Comparison of ENCODE assay signal across 27 cellular contexts in genomic region chr21:22395965-22396364, GRCh38.
"Had no signal": no experiment of that assay in that cellular context is flagged by ENCODE, and none has a peak within 500 bp of the region (broad histone marks: within the 10 kb centered on the region; RNA-seq: fewer than 3 reads in every experiment).

No MANE protein-coding gene starts in this region.

- H3K27ac Mint-ChIP-seq: effector memory CD8-positive, alpha-beta T cell; immature natural killer cell; naive thymus-derived CD8-positive, alpha-beta T cell; nephron progenitor cell; stimulated activated naive CD8-positive, alpha-beta T cell treated with anti-CD3 and anti-CD28 coated beads, Interleukin-15, amount 100 ng/mL, for 72 hours had no signal

- H3K9me3 Mint-ChIP-seq: nephron progenitor cell; stimulated activated naive CD8-positive, alpha-beta T cell treated with anti-CD3 and anti-CD28 coated beads, Interleukin-15, amount 100 ng/mL, for 72 hours had no signal

- H3K4me2 ChIP-seq: smooth muscle cell had no signal

- H3K36me3 ChIP-seq: lower lobe of right lung, ovary, suprapubic skin, transverse colon, upper lobe of right lung, uterus had no signal

- DNase-seq: cortex of kidney; effector memory CD8-positive, alpha-beta T cell; hypothalamus; immature natural killer cell; islet precursor cell; kidney glomerular epithelial cell; left colon; left ventricle myocardium superior; lower lobe of right lung; naive thymus-derived CD8-positive, alpha-beta T cell; nephron progenitor cell; occipital lobe; ovary; posterior cingulate gyrus; psoas muscle; stimulated activated CD4-positive, alpha-beta T cell treated with anti-CD3 and anti-CD28 coated beads, Interleukin-12 subunit alpha, Interleukin-12 subunit beta, amount 100 ng/mL, for 4 hours; stimulated activated CD4-positive, alpha-beta T cell treated with anti-CD3 and anti-CD28 coated beads, Interleukin-1b, Interleukin-23, amount 100 ng/mL, for 48 hours; stimulated activated CD4-positive, alpha-beta T cell treated with anti-CD3 and anti-CD28 coated beads, Interleukin-4, amount 100 ng/mL, for 1 hour; stimulated activated CD8-positive, alpha-beta memory T cell treated with anti-CD3 and anti-CD28 coated beads, Interleukin-4, amount 100 ng/mL, for 48 hours; stimulated activated naive CD4-positive, alpha-beta T cell; stimulated activated naive CD8-positive, alpha-beta T cell treated with anti-CD3 and anti-CD28 coated beads, Interleukin-15, amount 100 ng/mL, for 72 hours; transverse colon; upper lobe of right lung; uterus had no signal

- H3K4me3 ChIP-seq: lower lobe of right lung, ovary, psoas muscle, smooth muscle cell, suprapubic skin, transverse colon, upper lobe of right lung, uterus had no signal

- ATAC-seq: effector memory CD8-positive, alpha-beta T cell; left colon; left ventricle myocardium superior; lower lobe of right lung; naive thymus-derived CD8-positive, alpha-beta T cell; psoas muscle; sciatic nerve; stimulated activated naive CD8-positive, alpha-beta T cell treated with anti-CD3 and anti-CD28 coated beads, Interleukin-15, amount 100 ng/mL, for 72 hours; upper lobe of right lung had no signal

- H3K4me1 ChIP-seq: lower lobe of right lung, psoas muscle, suprapubic skin, transverse colon, upper lobe of right lung, uterus had no signal

- H3K36me3 Mint-ChIP-seq: immature natural killer cell; naive thymus-derived CD8-positive, alpha-beta T cell had no signal

- H3K9me3 ChIP-seq: lower lobe of right lung, ovary, psoas muscle, suprapubic skin, transverse colon, upper lobe of right lung, uterus had no signal

- H3K4me3 Mint-ChIP-seq: effector memory CD8-positive, alpha-beta T cell; immature natural killer cell; naive thymus-derived CD8-positive, alpha-beta T cell; nephron progenitor cell; stimulated activated naive CD8-positive, alpha-beta T cell treated with anti-CD3 and anti-CD28 coated beads, Interleukin-15, amount 100 ng/mL, for 72 hours had no signal

- H3K4me1 Mint-ChIP-seq: immature natural killer cell; naive thymus-derived CD8-positive, alpha-beta T cell; nephron progenitor cell; stimulated activated naive CD8-positive, alpha-beta T cell treated with anti-CD3 and anti-CD28 coated beads, Interleukin-15, amount 100 ng/mL, for 72 hours had no signal

- H3K27me3 ChIP-seq: ovary, suprapubic skin, transverse colon, upper lobe of right lung, uterus had no signal

- H3K27me3 Mint-ChIP-seq: effector memory CD8-positive, alpha-beta T cell; naive thymus-derived CD8-positive, alpha-beta T cell; stimulated activated naive CD8-positive, alpha-beta T cell treated with anti-CD3 and anti-CD28 coated beads, Interleukin-15, amount 100 ng/mL, for 72 hours had no signal

- H3K27ac ChIP-seq: lower lobe of right lung, ovary, psoas muscle, suprapubic skin, transverse colon, upper lobe of right lung, uterus had no signal
